Comparison of ENCODE assay signal across 15 cellular contexts in genomic region chr2:240571314-240571973, GRCh38. TPM values are rescaled to one million over a fixed set of nuclear protein-coding genes. Genes with fewer than 3 reads are reported as not detected.
A peak's percentile ranks its signal among the peaks of the same experiment; 100 is the strongest.
DNase-seq lines count a peak whose midpoint lies in the region; ATAC-seq and TF ChIP-seq lines count a peak whose summit lies in the region.
"Had no signal": no experiment of that assay in that cellular context is flagged by ENCODE, and none has a peak within 500 bp of the region (broad histone marks: within the 10 kb centered on the region; RNA-seq: fewer than 3 reads in every experiment).

No MANE protein-coding gene starts in this region.

- H3K27me3 Mint-ChIP-seq in CD14-positive monocyte (ENCODE audit: low read depth in 3 of 3): peaks cover 0 to 2% (median 0%) of the 10 kb centered on the region in 3 donors
- no peaks in the 10 kb centered on the region for H3K27me3 Mint-ChIP-seq in effector memory CD8-positive, alpha-beta T cell
- peaks cover 23% of the 10 kb centered on the region for H3K27me3 Mint-ChIP-seq in nephron progenitor cell (ENCODE audit: low read depth, poor library complexity)
- H3K27me3 Mint-ChIP-seq: stimulated activated memory B cell treated with anti-CD40 and anti-IgM and Interleukin-4, amounts not matched to agents 10 μg/mL and 1 μg/mL and 100 μg/mL, for 72 hours had no signal

- H3K4me3 ChIP-seq in Panc1 (ENCODE audit: low read depth in 2 of 2, low read length in 2 of 2): no peak overlapping the region
- no peak overlapping the region for H3K4me3 ChIP-seq in brain microvascular endothelial cell (ENCODE audit: low read depth, low read length)

- peaks cover 19% of the 10 kb centered on the region for H3K4me1 ChIP-seq in Panc1 (ENCODE audit: control insufficient read depth, insufficient read depth, low read length)

- no peaks in the 10 kb centered on the region for H3K36me3 ChIP-seq in Panc1 (ENCODE audit: control insufficient read depth, insufficient read depth, low read length)
- peaks cover 11% of the 10 kb centered on the region for H3K36me3 ChIP-seq in brain microvascular endothelial cell (replicated peaks)

- no peaks in the 10 kb centered on the region for H3K27me3 ChIP-seq in Panc1 (ENCODE audit: control insufficient read depth, insufficient read depth, low read length)
- no peaks in the 10 kb centered on the region for H3K27me3 ChIP-seq in brain microvascular endothelial cell (replicated peaks)

- no peaks in the 10 kb centered on the region for H3K9me3 ChIP-seq in Panc1 (ENCODE audit: control insufficient read depth, insufficient read depth, low read depth, low read length)

- peak; percentile 33 for DNase-seq in CD14-positive monocyte (ENCODE audit: low spot score)
- no peak for DNase-seq in Panc1 (ENCODE audit: low read depth, low spot score)
- no peak for DNase-seq in effector memory CD8-positive, alpha-beta T cell
- DNase-seq in nephron progenitor cell: peak; percentile 3
- no peak for DNase-seq in brain microvascular endothelial cell
- DNase-seq in HuH-7 (ENCODE audit: low spot score): no peak
- DNase-seq in NCI-H345 (lab: John Stamatoyannopoulos, UW): no peak
- DNase-seq: EL; NCI-H2029; stimulated activated CD4-positive, alpha-beta T cell treated with anti-CD3 and anti-CD28 coated beads, Interleukin-2, amount 100 ng/mL, for 48 hours had no signal

- TF ChIP-seq CTCF in CD14-positive monocyte (IDR thresholded peaks at IDR 0.05): no peak
- no peak for TF ChIP-seq CTCF in Panc1 (IDR thresholded peaks at IDR 0.05)
- TF ChIP-seq CTCF in nephron progenitor cell (IDR thresholded peaks at IDR 0.05): no peak
- TF ChIP-seq CTCF in brain microvascular endothelial cell (IDR thresholded peaks at IDR 0.05; ENCODE audit: low read depth, low read length, missing control alignments): no peak

- H3K36me3 Mint-ChIP-seq in CD14-positive monocyte (peaks cover 30 to 57% of the 10 kb centered on the region in 2 donors), nephron progenitor cell (ENCODE audit: low read depth) (no peaks in the 10 kb centered on the region)
- peaks cover 20% of the 10 kb centered on the region for H3K36me3 Mint-ChIP-seq in effector memory CD8-positive, alpha-beta T cell (ENCODE audit: insufficient read depth)
- H3K36me3 Mint-ChIP-seq: mesothelial cell of epicardium had no signal

- CTCF ChIA-PET in Panc1 (lab: Charles Lee): no interaction called here

- no peak for ATAC-seq in Panc1
- no peak for ATAC-seq in effector memory CD8-positive, alpha-beta T cell (replicated peaks)
- no peak for ATAC-seq in GM18519 (IDR thresholded peaks at IDR 0.05; ENCODE audit: low FRiP score, unreplicated experiment)
- ATAC-seq: activated CD4-positive, CD25-positive, alpha-beta regulatory T cell treated with anti-CD3 and anti-CD28 coated beads, Interleukin-2, amount 50 U/mL, for 24 hours; stimulated activated memory B cell treated with anti-CD40 and anti-IgM and Interleukin-4, amounts not matched to agents 10 μg/mL and 1 μg/mL and 100 μg/mL, for 72 hours had no signal

- POLR2A ChIA-PET in Panc1 (lab: Charles Lee): no interaction called here

- in situ Hi-C loops in Panc1 (cut with HindIII; ENCODE audit: low pct_unique_long_range_greater_than_20kb, low sequenced_read_pairs) (no loop called here), brain microvascular endothelial cell (cut with HindIII; ENCODE audit: low pct_ligation_motif_present, low sequenced_read_pairs) (no loop called here)

- H3K9me3 Mint-ChIP-seq in CD14-positive monocyte (no peaks in the 10 kb centered on the region), nephron progenitor cell (no peaks in the 10 kb centered on the region)
- H3K9me3 Mint-ChIP-seq in effector memory CD8-positive, alpha-beta T cell: no peaks in the 10 kb centered on the region
- H3K9me3 Mint-ChIP-seq: mesothelial cell of epicardium; stimulated activated memory B cell treated with anti-CD40 and anti-IgM and Interleukin-4, amounts not matched to agents 10 μg/mL and 1 μg/mL and 100 μg/mL, for 72 hours had no signal

- peak overlapping the region in 1 of 7 donors; percentile 15 for H3K27ac Mint-ChIP-seq in CD14-positive monocyte
- H3K27ac Mint-ChIP-seq in effector memory CD8-positive, alpha-beta T cell: peak overlapping the region; percentile 25 to 92
- H3K27ac Mint-ChIP-seq in nephron progenitor cell: no peak overlapping the region
- H3K27ac Mint-ChIP-seq: mesothelial cell of epicardium; stimulated activated memory B cell treated with anti-CD40 and anti-IgM and Interleukin-4, amounts not matched to agents 10 μg/mL and 1 μg/mL and 100 μg/mL, for 72 hours had no signal

- BruUV-seq in Panc1 (replicated peaks; lab: Mats Ljungman, UMichigan): TSS peak; percentile 67

- intact Hi-C loops in CD14-positive monocyte (cut with micrococcal nuclease) (no loop called here), Panc1 (cut with micrococcal nuclease; ENCODE audit: unreplicated experiment) (no loop called here)

- no peak overlapping the region for H3K4me3 Mint-ChIP-seq in CD14-positive monocyte
- H3K4me3 Mint-ChIP-seq in effector memory CD8-positive, alpha-beta T cell: peak overlapping the region; percentile 85 to 86
- H3K4me3 Mint-ChIP-seq in nephron progenitor cell: no peak overlapping the region
- H3K4me3 Mint-ChIP-seq: mesothelial cell of epicardium had no signal

- H3K27ac ChIP-seq in Panc1 (ENCODE audit: low read length) (no peak overlapping the region), brain microvascular endothelial cell (no peak overlapping the region)
- H3K27ac ChIP-seq: C4-2B had no signal

- H3K4me1 Mint-ChIP-seq in CD14-positive monocyte (peaks cover 38% of the 10 kb centered on the region), nephron progenitor cell (peaks cover 15% of the 10 kb centered on the region)
- peaks cover 40% of the 10 kb centered on the region in 2 donors for H3K4me1 Mint-ChIP-seq in effector memory CD8-positive, alpha-beta T cell (ENCODE audit: low read depth in 2 of 2)

RNA-seq across cellular contexts. Expression of gene RNPEPL1, which starts 3.2 kb away (rescaled TPM):
- polyA plus RNA-seq in CD14-positive monocyte: 10 to 100 TPM; 15.4 to 36.4 TPM
- total RNA-seq in Panc1 (2021; ENCODE audit: unreplicated experiment): 88.2 TPM
- polyA plus RNA-seq in Panc1 (2012; ENCODE audit: insufficient read length): 101 TPM

RNA-seq across cellular contexts. Expression of gene DUSP28, which starts 11.3 kb away (rescaled TPM):
- polyA plus RNA-seq in CD14-positive monocyte: 10 to 100 TPM; 17.1 to 17.7 TPM
- 10.7 TPM for total RNA-seq in Panc1 (2021; ENCODE audit: unreplicated experiment)
- 5.3 TPM for polyA plus RNA-seq in Panc1 (2012; ENCODE audit: insufficient read length)

RNA-seq across cellular contexts. Expression of gene ANKMY1, which starts 13.7 kb away (rescaled TPM):
- 1 to 10 TPM; 2.1 to 2.9 TPM for polyA plus RNA-seq in CD14-positive monocyte
- 19.5 TPM for total RNA-seq in Panc1 (2021; ENCODE audit: unreplicated experiment)
- polyA plus RNA-seq in Panc1 (2012; ENCODE audit: insufficient read length): 19.4 TPM

RNA-seq across cellular contexts. Expression of gene CAPN10, which starts 15.1 kb away (rescaled TPM):
- polyA plus RNA-seq in CD14-positive monocyte: 1 to 10 TPM; 7.3 to 7.4 TPM
- total RNA-seq in Panc1 (2021; ENCODE audit: unreplicated experiment): 38.6 TPM
- 31.9 TPM for polyA plus RNA-seq in Panc1 (2012; ENCODE audit: insufficient read length)

RNA-seq across cellular contexts. Expression of gene GPR35, which starts 53.8 kb away (rescaled TPM):
- 10 to 100 TPM; 30.6 to 36.3 TPM for polyA plus RNA-seq in CD14-positive monocyte
- 1.3 TPM for total RNA-seq in Panc1 (2021; ENCODE audit: unreplicated experiment)
- polyA plus RNA-seq in Panc1 (2012; ENCODE audit: insufficient read length): 2.3 TPM

Comparison
In these comparisons a context has a peak if more than half of its experiments do, and no peak if none do; other contexts are left out.
1. DNase-seq: peak in CD14-positive monocyte (single experiment) and nephron progenitor cell (single experiment); none in Panc1 (single experiment), effector memory CD8-positive, alpha-beta T cell (0 of 3), brain microvascular endothelial cell (single experiment), HuH-7 (single experiment) and NCI-H345 (single experiment).
2. H3K4me3 Mint-ChIP-seq: peak in effector memory CD8-positive, alpha-beta T cell (2 of 2); none in CD14-positive monocyte (0 of 2) and nephron progenitor cell (single experiment).